ENCODE assay signal across 16 cellular contexts in genomic region chr3:64674591-64675076, GRCh38. TPM values are rescaled to one million over a fixed set of nuclear protein-coding genes. Genes with fewer than 3 reads are reported as not detected.
DNase-seq lines count a peak whose midpoint lies in the region; ATAC-seq lines count a peak whose summit lies in the region.
"Had no signal": no experiment of that assay in that cellular context is flagged by ENCODE, and none has a peak within 500 bp of the region (broad histone marks: within the 10 kb centered on the region; RNA-seq: fewer than 3 reads in every experiment).

No MANE protein-coding gene starts in this region.

- H3K4me3 ChIP-seq in adipocyte (ENCODE audit: low read length), result no peak overlapping the region

- peaks cover 37% of the 10 kb centered on the region for H3K36me3 ChIP-seq in adipocyte (ENCODE audit: control insufficient read depth, insufficient read depth, low read length, severe bottlenecking)
- H3K36me3 ChIP-seq: neutrophil had no signal

- ATAC-seq in HG02852 (IDR thresholded peaks at IDR 0.05; ENCODE audit: unreplicated experiment), result no peak
- ATAC-seq: activated CD4-positive, CD25-positive, alpha-beta regulatory T cell treated with anti-CD3 and anti-CD28 coated beads, Interleukin-2, amount 50 U/mL, for 24 hours had no signal

- no peaks in the 10 kb centered on the region for H3K9me3 ChIP-seq in adipocyte (ENCODE audit: control insufficient read depth, low read length)
- H3K9me3 ChIP-seq: neutrophil had no signal

- DNase-seq in Caki2 (ENCODE audit: low read depth) (peak; percentile 84), adipocyte (ENCODE audit: low read depth) (peak; percentile 29), islet precursor cell (peak; percentile 96), renal cortical epithelial cell (ENCODE audit: low read depth) (peak; percentile 99), NCI-H1417 (lab: John Stamatoyannopoulos, UW) (no peak), cortex of kidney (lab: John Stamatoyannopoulos, UW) (no peak)
- no peak for DNase-seq in stimulated activated CD4-positive, alpha-beta T cell treated with anti-CD3 and anti-CD28 coated beads, Interleukin-2, amount 100 ng/mL, for 48 hours
- DNase-seq: activated gamma-delta T cell; DMS 273 treated with DMSO at 0.1 percent for 48 hours; effector CD4-positive, alpha-beta T cell; NCI-H1417 treated with DMSO at 0.1 percent for 48 hours; stimulated activated CD4-positive, alpha-beta T cell treated with anti-CD3 and anti-CD28 coated beads, Interleukin-12 subunit alpha, Interleukin-12 subunit beta, amount 100 ng/mL, for 4 hours; T-helper 2 cell had no signal

- H3K4me1 ChIP-seq in adipocyte (ENCODE audit: control insufficient read depth, insufficient read depth, low read length), result no peaks in the 10 kb centered on the region

- H3K27me3 ChIP-seq in adipocyte (replicated peaks; ENCODE audit: control insufficient read depth, insufficient read depth, low read length), result no peaks in the 10 kb centered on the region
- H3K27me3 ChIP-seq: neutrophil had no signal

- in situ Hi-C loops in Caki2 (cut with HindIII; ENCODE audit: low pct_unique_long_range_greater_than_20kb, low sequenced_read_pairs), result no loop called here

- H3K9ac ChIP-seq in adipocyte (ENCODE audit: low read length), result no peak overlapping the region

RNA-seq across cellular contexts. Expression of gene ADAMTS9, which starts 13.2 kb away (rescaled TPM):
- 5.7 and 9.1 TPM in 2 replicates for total RNA-seq in Caki2 (2014; rRNA removed; shearing (Covaris generic); ENCODE audit: low replicate concordance)
- total RNA-seq in renal cortical epithelial cell, result 123 and 229 TPM in 2 replicates

Comparison
In these comparisons a context has a peak if more than half of its experiments do, and no peak if none do; other contexts are left out.
1. DNase-seq: peak in Caki2 (single experiment), adipocyte (single experiment), islet precursor cell (single experiment) and renal cortical epithelial cell (single experiment); none in NCI-H1417 (0 of 3), stimulated activated CD4-positive, alpha-beta T cell treated with anti-CD3 and anti-CD28 coated beads, Interleukin-2, amount 100 ng/mL, for 48 hours (0 of 2) and cortex of kidney (single experiment).
2. RNA of gene ADAMTS9, which starts 13.2 kb away (total RNA-seq): 123 to 229 TPM in renal cortical epithelial cell; 5.7 to 9.1 TPM in Caki2; every median in the first group is over 10 times any median in the second.